Comparison of ENCODE assay signal across 24 cellular contexts in the genomic region with DNA sequence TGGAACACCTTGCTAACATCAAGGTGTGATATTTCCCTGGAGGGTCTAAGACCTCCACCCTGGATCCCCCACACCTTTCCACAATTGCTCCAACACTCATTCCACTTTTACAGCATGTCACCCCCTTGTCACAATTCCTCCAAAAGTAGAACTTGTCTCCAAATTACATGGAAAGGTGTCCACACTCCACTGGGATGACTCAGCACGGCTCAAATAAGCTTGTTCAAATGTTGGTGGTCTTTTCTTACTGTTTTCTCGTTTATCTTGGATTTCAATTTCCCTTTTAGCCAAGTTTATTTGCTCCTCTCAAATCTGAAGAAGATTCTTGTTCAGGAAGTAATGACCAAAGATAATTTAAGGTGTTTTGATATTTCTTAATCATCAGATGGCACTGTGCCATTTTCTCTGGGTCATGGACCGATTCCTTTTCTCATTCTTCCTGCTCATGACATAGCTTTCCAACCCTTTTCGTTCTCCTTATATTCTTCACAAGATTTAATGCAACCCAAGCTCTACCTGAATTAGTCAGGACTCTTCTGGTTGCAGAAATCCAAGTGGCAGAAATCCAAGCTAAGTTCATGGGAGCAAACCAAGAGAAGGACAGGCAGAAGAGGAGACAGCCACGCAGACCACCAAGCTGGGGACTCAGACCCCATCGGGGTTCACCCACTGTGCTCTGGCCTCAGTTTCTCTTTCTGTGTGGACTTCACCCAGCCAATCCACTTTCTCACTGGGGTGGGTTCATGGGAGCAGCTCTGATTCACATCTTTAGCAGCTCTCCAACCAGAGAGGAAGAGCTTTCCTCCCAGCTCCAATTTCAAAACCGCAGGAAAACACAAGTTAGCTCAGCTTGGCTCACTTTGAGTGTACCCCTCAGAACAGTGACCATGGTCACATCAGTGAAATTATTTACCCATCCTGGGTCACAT.
DNase-seq lines count a peak whose midpoint lies in the region; ATAC-seq and TF ChIP-seq lines count a peak whose summit lies in the region.
"Had no signal": no experiment of that assay in that cellular context is flagged by ENCODE, and none has a peak within 500 bp of the region (broad histone marks: within the 10 kb centered on the region; RNA-seq: fewer than 3 reads in every experiment).

No MANE protein-coding gene starts in this region.

- H4K8ac ChIP-seq in mesenchymal stem cell (ENCODE audit: low read length): no peak overlapping the region

- no peak overlapping the region for H3K23ac ChIP-seq in mesenchymal stem cell (ENCODE audit: low read length in 2 of 2)

- no peaks in the 10 kb centered on the region for H3K27me3 ChIP-seq in RWPE2 (ENCODE audit: insufficient read depth, poor library complexity, severe bottlenecking)
- no peaks in the 10 kb centered on the region for H3K27me3 ChIP-seq in mesenchymal stem cell (ENCODE audit: control insufficient read depth in 1 of 2, insufficient read depth in 1 of 2, low read length in 2 of 2)
- no peaks in the 10 kb centered on the region for H3K27me3 ChIP-seq in transverse colon
- H3K27me3 ChIP-seq: BLaER1 treated with 17β-estradiol and CSF1 and Interleukin-3, amounts not matched to agents 10 nM and 100 nM; MG63; ovary; suprapubic skin had no signal

- no peak overlapping the region for H3K4me3 ChIP-seq in RWPE2 (ENCODE audit: severe bottlenecking)
- H3K4me3 ChIP-seq in mesenchymal stem cell (ENCODE audit: insufficient read depth in 1 of 2, low read depth in 1 of 2, low read length in 2 of 2): no peak overlapping the region
- no peak overlapping the region for H3K4me3 ChIP-seq in transverse colon
- H3K4me3 ChIP-seq: BLaER1 treated with 17β-estradiol and CSF1 and Interleukin-3, amounts not matched to agents 10 nM and 100 nM; HAP-1; MG63; ovary; suprapubic skin had no signal

- H2AK5ac ChIP-seq in mesenchymal stem cell (ENCODE audit: low read length, severe bottlenecking): no peak overlapping the region

- no peak overlapping the region for H2BK120ac ChIP-seq in mesenchymal stem cell (ENCODE audit: low read depth, low read length)

- H3K18ac ChIP-seq in mesenchymal stem cell (ENCODE audit: low read depth in 1 of 2, low read length in 2 of 2): no peak overlapping the region

- H3K36me3 ChIP-seq in RWPE2 (ENCODE audit: low read depth) (no peaks in the 10 kb centered on the region), mesenchymal stem cell (ENCODE audit: control insufficient read depth in 1 of 2, insufficient read depth in 2 of 2, low read depth in 1 of 2, low read length in 2 of 2) (no peaks in the 10 kb centered on the region), transverse colon (no peaks in the 10 kb centered on the region)
- H3K36me3 ChIP-seq: BLaER1 treated with 17β-estradiol and CSF1 and Interleukin-3, amounts not matched to agents 10 nM and 100 nM; HAP-1; MG63; ovary; suprapubic skin had no signal

- TF ChIP-seq EP300 in transverse colon (IDR thresholded peaks at IDR 0.05; ENCODE audit: low read depth): no peak

- no peak overlapping the region for H2BK12ac ChIP-seq in mesenchymal stem cell (ENCODE audit: low read length in 2 of 2)

- intact Hi-C loops in transverse colon (cut with DNase I; ENCODE audit: low total_unique reads): no loop called here

- H3K9me3 ChIP-seq in RWPE2 (ENCODE audit: severe bottlenecking): no peaks in the 10 kb centered on the region
- no peaks in the 10 kb centered on the region for H3K9me3 ChIP-seq in mesenchymal stem cell (ENCODE audit: control insufficient read depth, low read length)
- H3K9me3 ChIP-seq in transverse colon: no peaks in the 10 kb centered on the region
- H3K9me3 ChIP-seq: BLaER1 treated with 17β-estradiol and CSF1 and Interleukin-3, amounts not matched to agents 10 nM and 100 nM; Caco-2; HAP-1; MG63; ovary; suprapubic skin had no signal

- H3K14ac ChIP-seq in mesenchymal stem cell (ENCODE audit: low read length in 2 of 2): no peak overlapping the region

- peak; percentile 55 for DNase-seq in Daoy (ENCODE audit: low read depth)
- DNase-seq in RWPE2 (ENCODE audit: low spot score): no peak
- DNase-seq in dedifferentiated amniotic fluid mesenchymal stem cell (ENCODE audit: extremely low spot score): peak; percentile 48
- DNase-seq in mesenchymal stem cell: no peak
- DNase-seq in C1 segment of cervical spinal cord (lab: John Stamatoyannopoulos, UW): no peak
- no peak for DNase-seq in transverse colon
- DNase-seq: activated CD4-positive, alpha-beta T cell treated with anti-CD3 and anti-CD28 coated beads, Interleukin-2, amount 10 ng/mL, durations not matched to agents 24 days and 14 days; activated naive CD4-positive, alpha-beta T cell treated with anti-CD3 and anti-CD28 coated beads for 36 hours; Caco-2; foreskin melanocyte; immature natural killer cell; MG63; natural killer cell; NCI-H146; ovary; retina; T-helper 2 cell had no signal

- peak overlapping the region; percentile 36 for H2BK15ac ChIP-seq in mesenchymal stem cell (ENCODE audit: low read depth, poor library complexity, severe bottlenecking)

- in situ Hi-C loops in transverse colon (cut with MboI; ENCODE audit: low pct_ligation_motif_present in 1 of 4, low pct_unique_long_range_greater_than_20kb in 1 of 4, low sequenced_read_pairs in 3 of 4): no loop called here

- H3K4me2 ChIP-seq in mesenchymal stem cell (ENCODE audit: low read length, poor library complexity, severe bottlenecking): no peak overlapping the region
- H3K4me2 ChIP-seq: BLaER1 treated with 17β-estradiol and CSF1 and Interleukin-3, amounts not matched to agents 10 nM and 100 nM had no signal

- TF ChIP-seq POLR2A in transverse colon (IDR thresholded peaks at IDR 0.05): no peak

- WGBS in mesenchymal stem cell: 96% methylated on average over 6 of the region's 7 CpGs
- 66 to 86% methylated on average over 5 to 7 of the region's 7 CpGs for WGBS in transverse colon (ENCODE audit: low coverage in 1 of 2), 2 donors

- no peak overlapping the region for H4K91ac ChIP-seq in mesenchymal stem cell (ENCODE audit: low read length)

- no peak overlapping the region for H2AFZ ChIP-seq in mesenchymal stem cell (ENCODE audit: low read depth, low read length)

- TF ChIP-seq CTCF in RWPE2 (IDR thresholded peaks at IDR 0.05; ENCODE audit: poor library complexity, severe bottlenecking) (no peak), transverse colon (IDR thresholded peaks at IDR 0.05) (no peak)

- H3K9ac ChIP-seq in mesenchymal stem cell (ENCODE audit: low read length): no peak overlapping the region
- H3K9ac ChIP-seq: BLaER1 treated with 17β-estradiol and CSF1 and Interleukin-3, amounts not matched to agents 10 nM and 100 nM had no signal

- ATAC-seq in RWPE2 (ENCODE audit: low read depth) (peak; percentile 36; the same call in 2 of the 3 replicates), HG03520 (IDR thresholded peaks at IDR 0.05; ENCODE audit: unreplicated experiment) (no peak), HG03025 (IDR thresholded peaks at IDR 0.05; ENCODE audit: low FRiP score, unreplicated experiment) (no peak)
- ATAC-seq: natural killer cell; stimulated activated effector memory CD8-positive, alpha-beta T cell treated with anti-CD3 and anti-CD28 coated beads, Interleukin-12 subunit alpha, Interleukin-12 subunit beta, amount 100 ng/mL, for 72 hours had no signal

- peaks cover 6% of the 10 kb centered on the region for H3K4me1 ChIP-seq in RWPE2 (ENCODE audit: insufficient read depth, poor library complexity, severe bottlenecking)
- H3K4me1 ChIP-seq in mesenchymal stem cell (ENCODE audit: control insufficient read depth, insufficient read depth, low read depth, low read length): peaks cover 5% of the 10 kb centered on the region
- H3K4me1 ChIP-seq in transverse colon: no peaks in the 10 kb centered on the region
- H3K4me1 ChIP-seq: Caco-2, HAP-1, suprapubic skin had no signal

- no peak overlapping the region for H3K4ac ChIP-seq in mesenchymal stem cell (ENCODE audit: low read depth in 1 of 2, low read length in 2 of 2)

- no peak overlapping the region for H2BK5ac ChIP-seq in mesenchymal stem cell (ENCODE audit: low read depth, low read length, poor library complexity, severe bottlenecking)

- H3K79me1 ChIP-seq in mesenchymal stem cell (replicated peaks; ENCODE audit: low read length, poor library complexity, severe bottlenecking): no peaks in the 10 kb centered on the region

- H3K27ac ChIP-seq in RWPE2 (ENCODE audit: poor library complexity, severe bottlenecking): peak overlapping the region; percentile 17
- no peak overlapping the region for H3K27ac ChIP-seq in mesenchymal stem cell (ENCODE audit: low read length, poor library complexity, severe bottlenecking)
- H3K27ac ChIP-seq in transverse colon: no peak overlapping the region
- H3K27ac ChIP-seq: BLaER1 treated with 17β-estradiol and CSF1 and Interleukin-3, amounts not matched to agents 10 nM and 100 nM; epithelial cell of prostate; ovary; suprapubic skin had no signal

Comparison
In these comparisons a context has a peak if more than half of its experiments do, and no peak if none do; other contexts are left out.
1. DNase-seq: peak in Daoy (single experiment) and dedifferentiated amniotic fluid mesenchymal stem cell (single experiment); none in RWPE2 (single experiment), mesenchymal stem cell (single experiment), C1 segment of cervical spinal cord (0 of 14) and transverse colon (single experiment).